8 cellular contexts compared by ENCODE assay signal in the genomic region with DNA sequence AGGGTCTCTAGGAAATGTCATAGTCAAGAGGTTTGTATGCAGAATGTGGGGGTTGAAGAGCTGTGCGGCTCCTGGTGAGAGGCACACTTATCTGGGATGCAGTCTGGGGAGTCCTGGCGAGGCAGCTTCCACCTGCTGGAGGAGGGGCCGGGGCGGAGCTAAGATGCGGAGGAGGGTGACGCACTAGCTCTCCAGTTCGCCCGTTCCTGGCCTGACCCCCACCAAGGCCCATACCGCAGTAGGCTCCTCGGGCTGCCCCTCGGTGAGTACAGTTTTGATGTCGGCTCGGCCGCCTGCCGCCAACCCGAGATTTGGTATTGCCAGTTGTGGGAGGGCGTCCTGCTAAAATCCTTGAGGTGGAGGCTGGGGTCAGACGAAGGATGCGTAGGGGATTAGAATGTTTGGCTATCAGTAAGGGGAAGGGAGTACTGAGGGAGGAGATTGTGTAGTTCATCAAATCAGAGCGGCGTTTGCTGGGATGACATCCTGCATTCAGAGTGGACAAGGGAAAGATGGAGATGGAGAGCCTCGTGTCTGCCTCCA. TPM values are rescaled to one million over a fixed set of nuclear protein-coding genes. Genes with fewer than 3 reads are reported as not detected.
A peak's percentile ranks its signal among the peaks of the same experiment; 100 is the strongest.
DNase-seq lines count a peak whose midpoint lies in the region; ATAC-seq and TF ChIP-seq lines count a peak whose summit lies in the region.

A gene with protein sequence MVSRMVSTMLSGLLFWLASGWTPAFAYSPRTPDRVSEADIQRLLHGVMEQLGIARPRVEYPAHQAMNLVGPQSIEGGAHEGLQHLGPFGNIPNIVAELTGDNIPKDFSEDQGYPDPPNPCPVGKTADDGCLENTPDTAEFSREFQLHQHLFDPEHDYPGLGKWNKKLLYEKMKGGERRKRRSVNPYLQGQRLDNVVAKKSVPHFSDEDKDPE (plus strand): TSS at position 194 of the 543 bp plus-strand sequence. CDS start 1,883 bp downstream, outside the sequence.

- ATAC-seq in HG02588 (IDR thresholded peaks at IDR 0.05; ENCODE audit: unreplicated experiment), result no peak
- ATAC-seq in GM18870 (IDR thresholded peaks at IDR 0.05; ENCODE audit: unreplicated experiment), result no peak

- POLR2A ChIA-PET in RWPE1 (lab: Yijun Ruan, JAX; ENCODE audit: low non-redundant PET) (no interaction called here), OCI-LY7 (lab: Charles Lee) (interaction anchor here (0.7 kb wide), 2 partner anchors 19 to 647 kb away, joined by 3 to 5 read pairs; no protein-coding TSS in a partner anchor)

- H3K36me3 ChIP-seq in Peyer's patch (no peaks in the 10 kb centered on the region), OCI-LY7 (ENCODE audit: insufficient read depth, low read length) (peaks cover 80% of the 10 kb centered on the region)

- H3K9me3 ChIP-seq in Peyer's patch (no peaks in the 10 kb centered on the region), OCI-LY7 (ENCODE audit: low read length) (no peaks in the 10 kb centered on the region)

- TF ChIP-seq CTCF in HFFc6 (IDR thresholded peaks at IDR 0.05), result no peak
- TF ChIP-seq CTCF in Peyer's patch (IDR thresholded peaks at IDR 0.05), result no peak
- no peak for TF ChIP-seq CTCF in fibroblast of the aortic adventitia (IDR thresholded peaks at IDR 0.05; ENCODE audit: insufficient read depth, low read length)
- TF ChIP-seq CTCF in RWPE1 (conservative IDR thresholded peaks at IDR 0.05; ENCODE audit: low read depth), result no peak
- no peak for TF ChIP-seq CTCF in OCI-LY7 (conservative IDR thresholded peaks at IDR 0.05; ENCODE audit: low read length)

- no peak for TF ChIP-seq POLR2A in Peyer's patch (IDR thresholded peaks at IDR 0.05)

- H3K9me3 Mint-ChIP-seq in HFFc6, result no peaks in the 10 kb centered on the region

- DNase-seq in HFFc6 (no peak), Peyer's patch (peak in 2 of 3 donors; percentile 55), fibroblast of the aortic adventitia (ENCODE audit: low read depth) (no peak), putamen (ENCODE audit: low spot score) (peak; percentile 76), RWPE1 (ENCODE audit: low spot score) (no peak), OCI-LY7 (ENCODE audit: low spot score) (no peak)

- intact Hi-C loops in OCI-LY7 (cut with micrococcal nuclease; ENCODE audit: unreplicated experiment), result no loop called here

- H3K4me3 ChIP-seq in Peyer's patch (peak within 1 kb of the TSS in 2 of 4 donors; percentile 31 to 43), fibroblast of the aortic adventitia (ENCODE audit: low read depth, low read length) (peak within 1 kb of the TSS; percentile 45), OCI-LY7 (ENCODE audit: low read depth, low read length, poor library complexity, severe bottlenecking) (no peak within 1 kb of the TSS)

- no peaks in the 10 kb centered on the region for H3K4me1 ChIP-seq in Peyer's patch
- H3K4me1 ChIP-seq in OCI-LY7 (ENCODE audit: insufficient read depth, low read length, poor library complexity, severe bottlenecking), result peaks cover 9% of the 10 kb centered on the region

- H3K4me3 Mint-ChIP-seq in HFFc6, result peak within 1 kb of the TSS; percentile 42; the same call in 1 of the 2 replicates

- CTCF ChIA-PET in RWPE1 (lab: Yijun Ruan, JAX) (interaction anchor here (1.2 kb wide), 2 partner anchors 315 to 329 kb away, joined by 3 read pairs; no protein-coding TSS in a partner anchor), OCI-LY7 (lab: Charles Lee; ENCODE audit: unreplicated experiment) (no interaction called here)

- H4K20me1 ChIP-seq in OCI-LY7 (ENCODE audit: insufficient read depth, low read length), result 0 out of 2 replicates have a peak, but pooled peaks cover 9% of the 10 kb centered on the region

- no peak within 1 kb of the TSS for H3K4me2 ChIP-seq in OCI-LY7 (ENCODE audit: low read length)

- peaks cover 23% of the 10 kb centered on the region; the same call in 1 of the 2 replicates for H3K79me2 ChIP-seq in OCI-LY7 (ENCODE audit: insufficient read depth, low read depth, low read length)

- H3K4me1 Mint-ChIP-seq in HFFc6 (ENCODE audit: low read depth), result peaks cover 53% of the 10 kb centered on the region

- H3K36me3 Mint-ChIP-seq in HFFc6 (ENCODE audit: low read depth), result peaks cover 28% of the 10 kb centered on the region

- BruUV-seq in OCI-LY7 (replicated peaks; lab: Mats Ljungman, UMichigan), result no TSS peak

- no peaks in the 10 kb centered on the region for H3K27me3 ChIP-seq in Peyer's patch

- peaks cover 2% of the 10 kb centered on the region; the same call in 1 of the 2 replicates for H3K27me3 Mint-ChIP-seq in HFFc6 (ENCODE audit: insufficient read depth)

- no peak within 1 kb of the TSS for H2AFZ ChIP-seq in OCI-LY7 (ENCODE audit: low read length)

- H3K27ac ChIP-seq in Peyer's patch (no peak within 1 kb of the TSS), RWPE1 (no peak within 1 kb of the TSS), OCI-LY7 (ENCODE audit: low read depth, low read length, poor library complexity, severe bottlenecking) (no peak within 1 kb of the TSS)

- H3K27ac Mint-ChIP-seq in HFFc6, result peak within 1 kb of the TSS; percentile 24

- H3K9me2 ChIP-seq in OCI-LY7 (ENCODE audit: insufficient read depth, low read length), result no peaks in the 10 kb centered on the region

RNA-seq across cellular contexts. Expression of the gene that starts here (rescaled TPM):
- total RNA-seq in HFFc6 (2021; fragmentation: NEBNext Ultra II Directional; extraction: Animal tissue kit (Norgen Biotek cat#: 25700)), result 1 to 10 TPM; 2.6 to 5.5 (median 3.5) TPM
- total RNA-seq in Peyer's patch, result 10 to 100 TPM in 1 of 4 donors, 1 to 10 TPM in 2, not detected in 1; 2.5 to 17.2 (median 3.2) TPM
- 11.7 and 16.7 TPM in 2 replicates for total RNA-seq in fibroblast of the aortic adventitia (ENCODE audit: low replicate concordance)
- 1.5 and 6.5 TPM in 2 replicates for total RNA-seq in OCI-LY7 (2014; rRNA removed; shearing (Covaris generic))
- total RNA-seq in OCI-LY7 (2022), result 4.1 and 4.7 TPM in 2 replicates

Comparison
In these comparisons a context has a peak if more than half of its experiments do, and no peak if none do; other contexts are left out.
1. DNase-seq: peak in Peyer's patch (2 of 3) and putamen (single experiment); none in HFFc6 (single experiment), fibroblast of the aortic adventitia (single experiment), RWPE1 (single experiment) and OCI-LY7 (single experiment).